In the genomic region with DNA sequence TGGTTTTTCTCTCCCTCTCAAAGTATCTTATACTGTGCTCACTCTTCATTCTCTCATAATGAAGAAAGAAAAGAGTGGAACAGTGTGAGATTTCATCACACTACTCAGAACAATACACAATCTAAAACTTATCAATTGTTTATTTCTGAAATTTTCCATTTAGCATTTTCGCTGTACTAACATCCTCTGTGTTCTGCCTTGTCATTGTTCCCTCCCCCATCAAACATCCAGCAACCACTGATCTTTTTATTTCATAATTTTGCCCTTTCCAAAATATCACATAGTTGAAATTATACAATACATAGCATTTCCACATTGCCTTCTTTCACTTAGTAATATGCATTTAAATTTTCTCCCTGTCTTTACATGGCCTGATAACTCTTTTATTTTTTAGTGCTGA, we compare ENCODE assay signal across 14 cellular contexts.
DNase-seq lines count a peak whose midpoint lies in the region; ATAC-seq and TF ChIP-seq lines count a peak whose summit lies in the region.
"Had no signal": no experiment of that assay in that cellular context is flagged by ENCODE, and none has a peak within 500 bp of the region (broad histone marks: within the 10 kb centered on the region; RNA-seq: fewer than 3 reads in every experiment).

No MANE protein-coding gene starts in this region.

- H3K9me3 Mint-ChIP-seq in HFFc6: no peaks in the 10 kb centered on the region
- H3K9me3 Mint-ChIP-seq in WTC11: no peaks in the 10 kb centered on the region

- ATAC-seq in WTC11: no peak
- no peak for ATAC-seq in GM18519 (IDR thresholded peaks at IDR 0.05; ENCODE audit: low FRiP score, unreplicated experiment)

- H3K36me3 Mint-ChIP-seq in HFFc6 (ENCODE audit: low read depth): peaks cover 26% of the 10 kb centered on the region
- no peaks in the 10 kb centered on the region for H3K36me3 Mint-ChIP-seq in WTC11
- H3K36me3 Mint-ChIP-seq: CD4-positive, alpha-beta memory T cell had no signal

- CTCF ChIA-PET in WTC11 (lab: Charles Lee): no interaction called here

- H3K27me3 Mint-ChIP-seq in HFFc6 (ENCODE audit: insufficient read depth): no peaks in the 10 kb centered on the region
- no peaks in the 10 kb centered on the region; the same call in 1 of the 2 replicates for H3K27me3 Mint-ChIP-seq in WTC11 (ENCODE audit: low read depth)
- H3K27me3 Mint-ChIP-seq: CD4-positive, alpha-beta memory T cell had no signal

- POLR2A ChIA-PET in WTC11 (lab: Charles Lee): no interaction called here

- H3K27ac Mint-ChIP-seq in HFFc6: peak overlapping the region; percentile 53
- H3K27ac Mint-ChIP-seq in WTC11: no peak overlapping the region
- H3K27ac Mint-ChIP-seq: CD4-positive, alpha-beta memory T cell had no signal

- no peak for TF ChIP-seq CTCF in HFFc6 (IDR thresholded peaks at IDR 0.05)
- no peak for TF ChIP-seq CTCF in WTC11 (IDR thresholded peaks at IDR 0.05)

- no peak overlapping the region for H3K4me3 Mint-ChIP-seq in HFFc6
- H3K4me3 Mint-ChIP-seq in WTC11: no peak overlapping the region
- H3K4me3 Mint-ChIP-seq: CD4-positive, alpha-beta memory T cell had no signal

- DNase-seq in HFFc6: no peak
- peak; percentile 61 for DNase-seq in fibroblast of gingiva (ENCODE audit: low read depth)
- peak; percentile 26 for DNase-seq in iris pigment epithelial cell (ENCODE audit: low read depth)
- no peak for DNase-seq in WTC11 (ENCODE audit: low spot score)
- DNase-seq in NCI-H82 (lab: John Stamatoyannopoulos, UW): no peak
- no peak for DNase-seq in UCSD-AML1 (lab: John Stamatoyannopoulos, UW; ENCODE audit: unreplicated experiment)
- DNase-seq: C1 segment of cervical spinal cord; Calu3; CD4-positive, alpha-beta memory T cell; COR-L47; DMS53; DMS79 treated with DMSO at 0.1 percent for 48 hours; GOT3 had no signal

- peaks cover 53% of the 10 kb centered on the region for H3K4me1 Mint-ChIP-seq in HFFc6 (ENCODE audit: low read depth)
- no peaks in the 10 kb centered on the region for H3K4me1 Mint-ChIP-seq in WTC11
- H3K4me1 Mint-ChIP-seq: CD4-positive, alpha-beta memory T cell had no signal

TF ChIP-seq in WTC11, 78 proteins besides CTCF, POLR2A, EP300 and RAD21:
- TF ChIP-seq HMGA2 (CRISPR knock-in tag; IDR thresholded peaks at IDR 0.05): no peak
- no peak for TF ChIP-seq FOXJ3 (CRISPR knock-in tag; IDR thresholded peaks at IDR 0.05; ENCODE audit: borderline replicate concordance)
- no peak for TF ChIP-seq TP53 (CRISPR knock-in tag; IDR thresholded peaks at IDR 0.05)
- TF ChIP-seq PREB (CRISPR knock-in tag; IDR thresholded peaks at IDR 0.05; ENCODE audit: borderline replicate concordance): no peak
- TF ChIP-seq, protein P1, sequence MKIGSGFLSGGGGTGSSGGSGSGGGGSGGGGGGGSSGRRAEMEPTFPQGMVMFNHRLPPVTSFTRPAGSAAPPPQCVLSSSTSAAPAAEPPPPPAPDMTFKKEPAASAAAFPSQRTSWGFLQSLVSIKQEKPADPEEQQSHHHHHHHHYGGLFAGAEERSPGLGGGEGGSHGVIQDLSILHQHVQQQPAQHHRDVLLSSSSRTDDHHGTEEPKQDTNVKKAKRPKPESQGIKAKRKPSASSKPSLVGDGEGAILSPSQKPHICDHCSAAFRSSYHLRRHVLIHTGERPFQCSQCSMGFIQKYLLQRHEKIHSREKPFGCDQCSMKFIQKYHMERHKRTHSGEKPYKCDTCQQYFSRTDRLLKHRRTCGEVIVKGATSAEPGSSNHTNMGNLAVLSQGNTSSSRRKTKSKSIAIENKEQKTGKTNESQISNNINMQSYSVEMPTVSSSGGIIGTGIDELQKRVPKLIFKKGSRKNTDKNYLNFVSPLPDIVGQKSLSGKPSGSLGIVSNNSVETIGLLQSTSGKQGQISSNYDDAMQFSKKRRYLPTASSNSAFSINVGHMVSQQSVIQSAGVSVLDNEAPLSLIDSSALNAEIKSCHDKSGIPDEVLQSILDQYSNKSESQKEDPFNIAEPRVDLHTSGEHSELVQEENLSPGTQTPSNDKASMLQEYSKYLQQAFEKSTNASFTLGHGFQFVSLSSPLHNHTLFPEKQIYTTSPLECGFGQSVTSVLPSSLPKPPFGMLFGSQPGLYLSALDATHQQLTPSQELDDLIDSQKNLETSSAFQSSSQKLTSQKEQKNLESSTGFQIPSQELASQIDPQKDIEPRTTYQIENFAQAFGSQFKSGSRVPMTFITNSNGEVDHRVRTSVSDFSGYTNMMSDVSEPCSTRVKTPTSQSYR (CRISPR knock-in tag; IDR thresholded peaks at IDR 0.05): no peak
- TF ChIP-seq, protein P2, sequence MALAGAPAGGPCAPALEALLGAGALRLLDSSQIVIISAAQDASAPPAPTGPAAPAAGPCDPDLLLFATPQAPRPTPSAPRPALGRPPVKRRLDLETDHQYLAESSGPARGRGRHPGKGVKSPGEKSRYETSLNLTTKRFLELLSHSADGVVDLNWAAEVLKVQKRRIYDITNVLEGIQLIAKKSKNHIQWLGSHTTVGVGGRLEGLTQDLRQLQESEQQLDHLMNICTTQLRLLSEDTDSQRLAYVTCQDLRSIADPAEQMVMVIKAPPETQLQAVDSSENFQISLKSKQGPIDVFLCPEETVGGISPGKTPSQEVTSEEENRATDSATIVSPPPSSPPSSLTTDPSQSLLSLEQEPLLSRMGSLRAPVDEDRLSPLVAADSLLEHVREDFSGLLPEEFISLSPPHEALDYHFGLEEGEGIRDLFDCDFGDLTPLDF (CRISPR knock-in tag; IDR thresholded peaks at IDR 0.05): no peak
- TF ChIP-seq, protein P3, sequence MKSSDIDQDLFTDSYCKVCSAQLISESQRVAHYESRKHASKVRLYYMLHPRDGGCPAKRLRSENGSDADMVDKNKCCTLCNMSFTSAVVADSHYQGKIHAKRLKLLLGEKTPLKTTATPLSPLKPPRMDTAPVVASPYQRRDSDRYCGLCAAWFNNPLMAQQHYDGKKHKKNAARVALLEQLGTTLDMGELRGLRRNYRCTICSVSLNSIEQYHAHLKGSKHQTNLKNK (CRISPR knock-in tag; IDR thresholded peaks at IDR 0.05): no peak
- TF ChIP-seq ZNF138 (CRISPR knock-in tag; conservative IDR thresholded peaks at IDR 0.05): no peak
- TF ChIP-seq, protein P4, sequence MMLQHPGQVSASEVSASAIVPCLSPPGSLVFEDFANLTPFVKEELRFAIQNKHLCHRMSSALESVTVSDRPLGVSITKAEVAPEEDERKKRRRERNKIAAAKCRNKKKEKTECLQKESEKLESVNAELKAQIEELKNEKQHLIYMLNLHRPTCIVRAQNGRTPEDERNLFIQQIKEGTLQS (CRISPR knock-in tag; conservative IDR thresholded peaks at IDR 0.05): no peak
- TF ChIP-seq NFE2L1 (CRISPR knock-in tag; IDR thresholded peaks at IDR 0.05): no peak
- no peak for TF ChIP-seq RORB (CRISPR knock-in tag; IDR thresholded peaks at IDR 0.05)
- TF ChIP-seq EMX1 (CRISPR knock-in tag; IDR thresholded peaks at IDR 0.05): no peak
- TF ChIP-seq PRRX2 (CRISPR knock-in tag; IDR thresholded peaks at IDR 0.05): no peak
- TF ChIP-seq ARID4B (CRISPR knock-in tag; IDR thresholded peaks at IDR 0.05; ENCODE audit: borderline replicate concordance): no peak
- TF ChIP-seq ETV6 (CRISPR knock-in tag; IDR thresholded peaks at IDR 0.05): no peak

Comparison
In these comparisons a context has a peak if more than half of its experiments do, and no peak if none do; other contexts are left out.
1. DNase-seq: peak in fibroblast of gingiva (single experiment) and iris pigment epithelial cell (single experiment); none in HFFc6 (single experiment), WTC11 (single experiment), NCI-H82 (single experiment) and UCSD-AML1 (single experiment).